ENCODE assay signal across 12 cellular contexts in the genomic region with DNA sequence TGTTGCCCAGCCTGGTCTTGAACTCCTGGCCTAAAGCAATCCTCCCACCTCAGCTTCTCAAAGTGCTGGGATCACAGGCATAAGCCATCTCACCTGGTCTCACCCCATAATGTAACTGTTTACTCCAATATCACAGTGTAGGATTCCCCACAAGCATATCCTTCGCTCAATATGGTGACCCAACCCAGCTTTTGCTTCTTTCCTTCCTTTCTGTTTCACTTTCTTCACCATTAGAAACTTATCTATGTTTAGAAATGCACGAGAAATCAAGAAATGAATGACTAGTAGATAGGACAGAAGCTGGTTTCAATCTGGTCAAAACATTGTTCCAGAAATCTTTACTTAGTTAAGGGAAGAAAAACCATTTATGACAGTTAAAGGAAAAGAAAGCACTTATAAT. TPM values are rescaled to one million over a fixed set of nuclear protein-coding genes. Genes with fewer than 3 reads are reported as not detected.
DNase-seq lines count a peak whose midpoint lies in the region; ATAC-seq and TF ChIP-seq lines count a peak whose summit lies in the region.
"Had no signal": no experiment of that assay in that cellular context is flagged by ENCODE, and none has a peak within 500 bp of the region (broad histone marks: within the 10 kb centered on the region; RNA-seq: fewer than 3 reads in every experiment).

No MANE protein-coding gene starts in this region.

- peaks cover 0 to 34% (median 0%) of the 10 kb centered on the region in 3 donors for H3K4me1 ChIP-seq in esophagus squamous epithelium
- H3K4me1 ChIP-seq: BLaER1 treated with 17β-estradiol and CSF1 and Interleukin-3, amounts not matched to agents 10 nM and 100 nM had no signal

- H3K27ac Mint-ChIP-seq in stimulated activated naive CD8-positive, alpha-beta T cell treated with anti-CD3 and anti-CD28 coated beads, Interleukin-15, Interleukin-2, amounts not matched to agents 100 ng/mL and 50 ng/mL, for 24 hours: peak overlapping the region; percentile 27
- peak overlapping the region; percentile 43 to 70 for H3K27ac Mint-ChIP-seq in activated naive CD4-positive, alpha-beta T cell treated with anti-CD3 and anti-CD28 coated beads, Interleukin-2, amount 50 U/mL, for 72 hours
- H3K27ac Mint-ChIP-seq: H9 had no signal

- H3K36me3 ChIP-seq in MG63: no peaks in the 10 kb centered on the region
- no peaks in the 10 kb centered on the region for H3K36me3 ChIP-seq in esophagus squamous epithelium
- H3K36me3 ChIP-seq: BLaER1 treated with 17β-estradiol and CSF1 and Interleukin-3, amounts not matched to agents 10 nM and 100 nM had no signal

- H3K27ac ChIP-seq in esophagus squamous epithelium: no peak overlapping the region
- H3K27ac ChIP-seq: BLaER1 treated with 17β-estradiol and CSF1 and Interleukin-3, amounts not matched to agents 10 nM and 100 nM had no signal

- TF ChIP-seq CTCF in esophagus squamous epithelium (IDR thresholded peaks at IDR 0.05): no peak

- H3K4me3 Mint-ChIP-seq in stimulated activated naive CD8-positive, alpha-beta T cell treated with anti-CD3 and anti-CD28 coated beads, Interleukin-15, Interleukin-2, amounts not matched to agents 100 ng/mL and 50 ng/mL, for 24 hours: peak overlapping the region; percentile 57
- H3K4me3 Mint-ChIP-seq: H9 had no signal

- peaks cover 56% of the 10 kb centered on the region for H3K4me1 Mint-ChIP-seq in stimulated activated naive CD8-positive, alpha-beta T cell treated with anti-CD3 and anti-CD28 coated beads, Interleukin-15, Interleukin-2, amounts not matched to agents 100 ng/mL and 50 ng/mL, for 24 hours (ENCODE audit: low read depth)

- no peaks in the 10 kb centered on the region for H3K27me3 ChIP-seq in MG63
- H3K27me3 ChIP-seq in esophagus squamous epithelium: no peaks in the 10 kb centered on the region
- H3K27me3 ChIP-seq: BLaER1 treated with 17β-estradiol and CSF1 and Interleukin-3, amounts not matched to agents 10 nM and 100 nM had no signal

- H3K9me3 ChIP-seq in MG63 (no peaks in the 10 kb centered on the region), esophagus squamous epithelium (no peaks in the 10 kb centered on the region)
- H3K9me3 ChIP-seq: BLaER1 treated with 17β-estradiol and CSF1 and Interleukin-3, amounts not matched to agents 10 nM and 100 nM had no signal

- intact Hi-C loops in esophagus squamous epithelium (cut with DNase I): no loop called here

- H3K9me3 Mint-ChIP-seq in stimulated activated naive CD8-positive, alpha-beta T cell treated with anti-CD3 and anti-CD28 coated beads, Interleukin-15, Interleukin-2, amounts not matched to agents 100 ng/mL and 50 ng/mL, for 24 hours: no peaks in the 10 kb centered on the region
- no peaks in the 10 kb centered on the region for H3K9me3 Mint-ChIP-seq in activated naive CD4-positive, alpha-beta T cell treated with anti-CD3 and anti-CD28 coated beads, Interleukin-2, amount 50 U/mL, for 72 hours
- H3K9me3 Mint-ChIP-seq: H9 had no signal

- no peak for TF ChIP-seq POLR2A in esophagus squamous epithelium (IDR thresholded peaks at IDR 0.05)

- H3K4me3 ChIP-seq in MG63 (no peak overlapping the region), esophagus squamous epithelium (no peak overlapping the region)
- H3K4me3 ChIP-seq: BLaER1 treated with 17β-estradiol and CSF1 and Interleukin-3, amounts not matched to agents 10 nM and 100 nM had no signal

- H3K36me3 Mint-ChIP-seq in stimulated activated naive CD8-positive, alpha-beta T cell treated with anti-CD3 and anti-CD28 coated beads, Interleukin-15, Interleukin-2, amounts not matched to agents 100 ng/mL and 50 ng/mL, for 24 hours (ENCODE audit: low read depth): peaks cover 3% of the 10 kb centered on the region
- H3K36me3 Mint-ChIP-seq in activated naive CD4-positive, alpha-beta T cell treated with anti-CD3 and anti-CD28 coated beads, Interleukin-2, amount 50 U/mL, for 72 hours: no peaks in the 10 kb centered on the region

- WGBS in esophagus squamous epithelium, 2 donors: 55 to 89% methylated on average over 2 of the region's 2 CpGs

- no peak for DNase-seq in stimulated activated naive CD8-positive, alpha-beta T cell treated with anti-CD3 and anti-CD28 coated beads, Interleukin-15, Interleukin-2, amounts not matched to agents 100 U/mL and 50 U/mL, for 24 hours
- no peak for DNase-seq in activated naive CD4-positive, alpha-beta T cell treated with anti-CD3 and anti-CD28 coated beads, Interleukin-2, amount 50 U/mL, for 72 hours (ENCODE audit: low spot score in 2 of 2)
- DNase-seq in NCI-H1092 treated with DMSO at 0.1 percent for 48 hours (lab: John Stamatoyannopoulos, UW): no peak
- no peak for DNase-seq in MG63
- no peak for DNase-seq in A172 (ENCODE audit: low spot score)
- no peak for DNase-seq in esophagus squamous epithelium (lab: John Stamatoyannopoulos, UW)
- DNase-seq: H9; NK-92 treated with Interleukin-12 subunit alpha and Interleukin-12 subunit beta, amount 100 ng/mL, for 24 hours had no signal

- no peak for ATAC-seq in stimulated activated naive CD8-positive, alpha-beta T cell treated with anti-CD3 and anti-CD28 coated beads, Interleukin-15, Interleukin-2, amounts not matched to agents 100 U/mL and 50 U/mL, for 24 hours
- ATAC-seq in HG03135 (IDR thresholded peaks at IDR 0.05; ENCODE audit: unreplicated experiment): peak; percentile 87
- peak; percentile 59 to 69 for ATAC-seq in activated naive CD4-positive, alpha-beta T cell treated with anti-CD3 and anti-CD28 coated beads, Interleukin-2, amount 50 U/mL, for 72 hours
- ATAC-seq: esophagus mucosa had no signal

- no peaks in the 10 kb centered on the region for H3K27me3 Mint-ChIP-seq in stimulated activated naive CD8-positive, alpha-beta T cell treated with anti-CD3 and anti-CD28 coated beads, Interleukin-15, Interleukin-2, amounts not matched to agents 100 ng/mL and 50 ng/mL, for 24 hours

RNA-seq across cellular contexts. Expression of a gene that starts 18.9 kb away (rescaled TPM):
- 10 to 100 TPM; 11.0 to 26.7 TPM for total RNA-seq in activated naive CD4-positive, alpha-beta T cell treated with anti-CD3 and anti-CD28 coated beads, Interleukin-2, amount 50 U/mL, for 72 hours
- total RNA-seq in MG63 (2014; rRNA removed; shearing (Covaris generic); ENCODE audit: low replicate concordance): 2.7 and 12.6 TPM in 2 replicates
- 8.8 and 18.4 TPM in 2 replicates for total RNA-seq in A172 (2014; rRNA removed; shearing (Covaris generic))
- total RNA-seq in esophagus squamous epithelium: 10 to 100 TPM; 10.9 to 19.0 (median 13.9) TPM
